19 cellular contexts compared by ENCODE assay signal in the genomic region with DNA sequence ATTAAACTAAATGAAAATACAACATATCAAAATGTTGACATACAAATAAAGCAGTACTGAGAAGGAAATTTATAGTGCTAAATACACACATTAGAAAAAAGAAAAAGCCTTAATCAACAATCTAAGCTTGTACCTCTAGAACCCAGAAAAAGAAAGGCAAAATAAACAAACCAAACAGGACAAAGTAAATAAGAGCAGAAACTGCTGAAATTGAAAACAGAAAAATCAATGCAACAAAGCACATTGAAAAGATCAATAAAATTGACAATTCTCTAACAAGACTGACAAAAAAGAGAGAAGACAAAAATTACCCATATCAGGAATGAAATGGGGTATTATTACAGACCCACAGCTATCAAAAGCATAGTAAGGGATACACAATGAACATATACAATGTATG. TPM values are rescaled to one million over a fixed set of nuclear protein-coding genes. Genes with fewer than 3 reads are reported as not detected.
DNase-seq lines count a peak whose midpoint lies in the region; ATAC-seq and TF ChIP-seq lines count a peak whose summit lies in the region.
"Had no signal": no experiment of that assay in that cellular context is flagged by ENCODE, and none has a peak within 500 bp of the region (broad histone marks: within the 10 kb centered on the region; RNA-seq: fewer than 3 reads in every experiment).

No MANE protein-coding gene starts in this region.

- no peak overlapping the region for H2AFZ ChIP-seq in KMS-11 (ENCODE audit: low read depth)

- no peak for TF ChIP-seq CTCF in KMS-11 (conservative IDR thresholded peaks at IDR 0.05; ENCODE audit: low read depth, low read length)

- H3K4me1 Mint-ChIP-seq in activated T-cell treated with anti-CD3 and anti-CD28 coated beads, Interleukin-2, amount 50 U/mL, for 72 hours (ENCODE audit: low read depth), result peaks cover 38% of the 10 kb centered on the region
- peaks cover 43% of the 10 kb centered on the region for H3K4me1 Mint-ChIP-seq in central memory CD8-positive, alpha-beta T cell
- peaks cover 38% of the 10 kb centered on the region for H3K4me1 Mint-ChIP-seq in stimulated activated memory B cell treated with anti-CD40 and anti-IgM and Interleukin-4, amounts not matched to agents 10 μg/mL and 1 μg/mL and 100 μg/mL, for 72 hours
- peaks cover 36% of the 10 kb centered on the region for H3K4me1 Mint-ChIP-seq in activated CD4-positive, alpha-beta memory T cell treated with anti-CD3 and anti-CD28 coated beads for 36 hours (ENCODE audit: low read depth)

- intact Hi-C loops in activated CD4-positive, alpha-beta memory T cell treated with anti-CD3 and anti-CD28 coated beads for 36 hours (cut with micrococcal nuclease), result no loop called here

- no peak for ATAC-seq in activated T-cell treated with anti-CD3 and anti-CD28 coated beads, Interleukin-2, amount 50 U/mL, for 72 hours (replicated peaks in 1 of 2)
- no peak for ATAC-seq in central memory CD8-positive, alpha-beta T cell (replicated peaks; ENCODE audit: extremely low read depth, poor library complexity, severe bottlenecking)
- no peak for ATAC-seq in stimulated activated memory B cell treated with anti-CD40 and anti-IgM and Interleukin-4, amounts not matched to agents 10 μg/mL and 1 μg/mL and 100 μg/mL, for 72 hours
- ATAC-seq in GM18519 (IDR thresholded peaks at IDR 0.05; ENCODE audit: low FRiP score, unreplicated experiment), result no peak
- ATAC-seq: esophagus mucosa had no signal

- POLR2A ChIA-PET in activated CD4-positive, alpha-beta memory T cell treated with anti-CD3 and anti-CD28 coated beads for 36 hours (lab: Charles Lee), result no interaction called here

- H4K20me1 ChIP-seq in KMS-11 (ENCODE audit: insufficient read depth), result peaks cover 3% of the 10 kb centered on the region; the same call in 1 of the 2 replicates

- no peak for DNase-seq in activated T-cell treated with anti-CD3 and anti-CD28 coated beads, Interleukin-2, amount 50 U/mL, for 72 hours
- DNase-seq in activated T-cell treated with anti-CD3 and anti-CD28 coated beads for 4 hours (no peak), SW480 (ENCODE audit: low spot score) (no peak)
- no peak for DNase-seq in central memory CD8-positive, alpha-beta T cell (ENCODE audit: low spot score in 2 of 2)
- no peak for DNase-seq in activated CD4-positive, alpha-beta memory T cell treated with anti-CD3 and anti-CD28 coated beads for 36 hours
- DNase-seq: cerebellar nuclear complex; DMS79 treated with DMSO at 0.1 percent for 48 hours; MV-4-11; NCI-H1694 treated with DMSO at 0.1 percent for 48 hours; NCI-H748 treated with DMSO at 0.1 percent for 48 hours; stimulated activated CD8-positive, alpha-beta memory T cell treated with anti-CD3 and anti-CD28 coated beads, Interleukin-4, amount 100 ng/mL, for 48 hours; T-helper 9 cell had no signal

- peak overlapping the region; percentile 41; the same call in 1 of the 2 replicates for H3K4me2 ChIP-seq in KMS-11

- peaks cover 40% of the 10 kb centered on the region for H3K4me1 ChIP-seq in KMS-11 (ENCODE audit: low read depth, poor library complexity, severe bottlenecking)
- H3K4me1 ChIP-seq: suprapubic skin, vagina had no signal

- H3K36me3 Mint-ChIP-seq in activated T-cell treated with anti-CD3 and anti-CD28 coated beads, Interleukin-2, amount 50 U/mL, for 72 hours (ENCODE audit: insufficient read depth in 2 of 2), result peaks cover 0 to 14% of the 10 kb centered on the region in 2 donors
- H3K36me3 Mint-ChIP-seq in central memory CD8-positive, alpha-beta T cell (ENCODE audit: insufficient read depth), result peaks cover 21% of the 10 kb centered on the region
- H3K36me3 Mint-ChIP-seq in stimulated activated memory B cell treated with anti-CD40 and anti-IgM and Interleukin-4, amounts not matched to agents 10 μg/mL and 1 μg/mL and 100 μg/mL, for 72 hours, result peaks cover 58% of the 10 kb centered on the region
- H3K36me3 Mint-ChIP-seq in activated CD4-positive, alpha-beta memory T cell treated with anti-CD3 and anti-CD28 coated beads for 36 hours, result peaks cover 36% of the 10 kb centered on the region

- H3K79me2 ChIP-seq in KMS-11 (ENCODE audit: insufficient read depth, low read depth), result peaks cover 24% of the 10 kb centered on the region; the same call in 1 of the 2 replicates

- CTCF ChIA-PET in activated CD4-positive, alpha-beta memory T cell treated with anti-CD3 and anti-CD28 coated beads for 36 hours (lab: Charles Lee), result interaction anchor here (0.6 to 1.4 kb wide), 2 partner anchors 35 to 131 kb away, joined by 3 read pairs; no protein-coding TSS in a partner anchor

- H3K9ac ChIP-seq in KMS-11, result no peak overlapping the region

- no peaks in the 10 kb centered on the region for H3K9me3 Mint-ChIP-seq in activated T-cell treated with anti-CD3 and anti-CD28 coated beads, Interleukin-2, amount 50 U/mL, for 72 hours
- no peaks in the 10 kb centered on the region for H3K9me3 Mint-ChIP-seq in central memory CD8-positive, alpha-beta T cell
- no peaks in the 10 kb centered on the region for H3K9me3 Mint-ChIP-seq in stimulated activated memory B cell treated with anti-CD40 and anti-IgM and Interleukin-4, amounts not matched to agents 10 μg/mL and 1 μg/mL and 100 μg/mL, for 72 hours
- no peaks in the 10 kb centered on the region for H3K9me3 Mint-ChIP-seq in activated CD4-positive, alpha-beta memory T cell treated with anti-CD3 and anti-CD28 coated beads for 36 hours

- H3K27me3 ChIP-seq in KMS-11 (ENCODE audit: insufficient read depth, low read depth), result no peaks in the 10 kb centered on the region
- H3K27me3 ChIP-seq: right atrium auricular region, suprapubic skin, vagina had no signal

- no peak overlapping the region for H3K27ac ChIP-seq in KMS-11
- H3K27ac ChIP-seq: right atrium auricular region, suprapubic skin, vagina had no signal

- no peaks in the 10 kb centered on the region for H3K36me3 ChIP-seq in KMS-11 (ENCODE audit: insufficient read depth)
- H3K36me3 ChIP-seq: right atrium auricular region had no signal

- H3K27ac Mint-ChIP-seq in activated T-cell treated with anti-CD3 and anti-CD28 coated beads, Interleukin-2, amount 50 U/mL, for 72 hours, result peak overlapping the region; percentile 46
- H3K27ac Mint-ChIP-seq in central memory CD8-positive, alpha-beta T cell (ENCODE audit: low read depth), result peak overlapping the region; percentile 97
- H3K27ac Mint-ChIP-seq in stimulated activated memory B cell treated with anti-CD40 and anti-IgM and Interleukin-4, amounts not matched to agents 10 μg/mL and 1 μg/mL and 100 μg/mL, for 72 hours, result peak overlapping the region; percentile 79
- no peak overlapping the region for H3K27ac Mint-ChIP-seq in activated CD4-positive, alpha-beta memory T cell treated with anti-CD3 and anti-CD28 coated beads for 36 hours

- no peak overlapping the region for H3K4me3 Mint-ChIP-seq in activated T-cell treated with anti-CD3 and anti-CD28 coated beads, Interleukin-2, amount 50 U/mL, for 72 hours
- peak overlapping the region; percentile 67 for H3K4me3 Mint-ChIP-seq in central memory CD8-positive, alpha-beta T cell
- H3K4me3 Mint-ChIP-seq in stimulated activated memory B cell treated with anti-CD40 and anti-IgM and Interleukin-4, amounts not matched to agents 10 μg/mL and 1 μg/mL and 100 μg/mL, for 72 hours, result no peak overlapping the region
- H3K4me3 Mint-ChIP-seq in activated CD4-positive, alpha-beta memory T cell treated with anti-CD3 and anti-CD28 coated beads for 36 hours, result no peak overlapping the region

- H3K4me3 ChIP-seq in KMS-11 (IDR thresholded peaks at IDR 0.05; ENCODE audit: insufficient read depth, low read depth, low read length), result no peak overlapping the region
- H3K4me3 ChIP-seq: right atrium auricular region, suprapubic skin, vagina had no signal

- H3K27me3 Mint-ChIP-seq in activated T-cell treated with anti-CD3 and anti-CD28 coated beads, Interleukin-2, amount 50 U/mL, for 72 hours (ENCODE audit: low read depth), result no peaks in the 10 kb centered on the region
- H3K27me3 Mint-ChIP-seq in central memory CD8-positive, alpha-beta T cell, result no peaks in the 10 kb centered on the region
- H3K27me3 Mint-ChIP-seq in stimulated activated memory B cell treated with anti-CD40 and anti-IgM and Interleukin-4, amounts not matched to agents 10 μg/mL and 1 μg/mL and 100 μg/mL, for 72 hours, result no peaks in the 10 kb centered on the region
- no peaks in the 10 kb centered on the region for H3K27me3 Mint-ChIP-seq in activated CD4-positive, alpha-beta memory T cell treated with anti-CD3 and anti-CD28 coated beads for 36 hours

RNA-seq across cellular contexts. Expression of gene DCUN1D5, which starts 21.0 kb away (rescaled TPM):
- total RNA-seq in activated T-cell treated with anti-CD3 and anti-CD28 coated beads, Interleukin-2, amount 50 U/mL, for 72 hours, result 10 to 100 TPM; 41.3 to 49.1 TPM
- total RNA-seq in activated CD4-positive, alpha-beta memory T cell treated with anti-CD3 and anti-CD28 coated beads for 36 hours, result 10 to 100 TPM; 60.1 to 61.0 TPM

RNA-seq across cellular contexts. Expression of gene DYNC2H1, which starts 38.2 kb away (rescaled TPM):
- total RNA-seq in activated T-cell treated with anti-CD3 and anti-CD28 coated beads, Interleukin-2, amount 50 U/mL, for 72 hours, result 1 to 10 TPM; 1.5 to 2.2 TPM
- 1 to 10 TPM; 1.4 to 1.7 TPM for total RNA-seq in activated CD4-positive, alpha-beta memory T cell treated with anti-CD3 and anti-CD28 coated beads for 36 hours
